In the genomic region with DNA sequence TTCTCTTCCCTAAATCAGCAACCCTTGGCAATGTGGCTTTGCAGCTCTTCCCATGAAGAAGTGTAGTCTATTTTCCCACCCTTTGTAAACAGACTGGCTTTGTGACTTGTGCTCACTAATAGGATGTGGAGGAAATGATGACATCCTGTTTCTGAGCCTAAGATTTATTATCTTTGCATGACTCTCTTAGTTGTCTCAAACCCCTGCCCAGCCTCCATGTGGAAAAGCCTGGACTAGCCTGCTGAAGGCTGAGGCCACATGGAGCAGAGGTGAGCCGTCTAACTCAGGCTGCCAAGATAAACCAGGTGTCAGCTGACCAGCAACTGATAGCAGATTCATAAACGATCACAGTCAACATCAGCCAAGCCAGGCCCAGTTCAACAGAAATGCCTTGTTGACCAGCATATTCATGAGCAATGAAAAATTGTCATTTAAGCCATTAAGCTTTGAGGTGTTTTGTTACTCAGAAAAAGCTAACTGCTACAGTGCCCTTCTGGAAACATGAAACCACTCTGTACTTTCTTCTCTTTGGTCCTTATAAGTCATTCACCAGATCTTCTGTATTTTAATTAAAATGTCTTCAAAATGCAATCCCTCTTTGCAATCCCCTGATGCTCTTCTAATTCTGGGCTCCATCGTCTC, we compare ENCODE assay signal across 16 cellular contexts.
DNase-seq lines count a peak whose midpoint lies in the region; ATAC-seq and TF ChIP-seq lines count a peak whose summit lies in the region.
"Had no signal": no experiment of that assay in that cellular context is flagged by ENCODE, and none has a peak within 500 bp of the region (broad histone marks: within the 10 kb centered on the region; RNA-seq: fewer than 3 reads in every experiment).

No MANE protein-coding gene starts in this region.

- H3K36me3 ChIP-seq in BE2C (no peaks in the 10 kb centered on the region), brain microvascular endothelial cell (replicated peaks) (no peaks in the 10 kb centered on the region), testis (ENCODE audit: low read depth, missing control alignments) (no peaks in the 10 kb centered on the region), spleen (no peaks in the 10 kb centered on the region)
- H3K36me3 ChIP-seq: gastrocnemius medialis, SJCRH30, transverse colon had no signal

- TF ChIP-seq CTCF in BE2C (IDR thresholded peaks at IDR 0.05; ENCODE audit: low read depth, low read length) (no peak), brain microvascular endothelial cell (IDR thresholded peaks at IDR 0.05; ENCODE audit: low read depth, low read length, missing control alignments) (peak; percentile 44), testis (IDR thresholded peaks at IDR 0.05) (no peak), spleen (IDR thresholded peaks at IDR 0.05 in 8 of 11, conservative IDR thresholded peaks at IDR 0.05 in 3 of 11) (no peak)

- no peak overlapping the region for H3K4me3 ChIP-seq in BE2C (ENCODE audit: low read depth, low read length)
- H3K4me3 ChIP-seq in brain microvascular endothelial cell (ENCODE audit: low read depth, low read length), result no peak overlapping the region
- no peak overlapping the region for H3K4me3 ChIP-seq in testis
- no peak overlapping the region for H3K4me3 ChIP-seq in spleen
- H3K4me3 ChIP-seq: gastrocnemius medialis, GM23338, SJCRH30, transverse colon had no signal

- H3K27me3 ChIP-seq in BE2C (no peaks in the 10 kb centered on the region), brain microvascular endothelial cell (replicated peaks) (no peaks in the 10 kb centered on the region), testis (no peaks in the 10 kb centered on the region), spleen (replicated peaks in 1 of 7) (no peaks in the 10 kb centered on the region)
- H3K27me3 ChIP-seq: gastrocnemius medialis, SJCRH30, transverse colon had no signal

- no peak for ATAC-seq in HG02970 (IDR thresholded peaks at IDR 0.05; ENCODE audit: low FRiP score, unreplicated experiment)
- ATAC-seq: gastrocnemius medialis; GM23338; naive thymus-derived CD4-positive, alpha-beta T cell had no signal

- in situ Hi-C loops in brain microvascular endothelial cell (cut with HindIII; ENCODE audit: low pct_ligation_motif_present, low sequenced_read_pairs), result no loop called here

- TF ChIP-seq POLR2A in testis (IDR thresholded peaks at IDR 0.05) (no peak), spleen (IDR thresholded peaks at IDR 0.05) (no peak)

- H3K9me3 ChIP-seq in BE2C, result no peaks in the 10 kb centered on the region
- H3K9me3 ChIP-seq in testis, result no peaks in the 10 kb centered on the region
- no peaks in the 10 kb centered on the region for H3K9me3 ChIP-seq in spleen
- H3K9me3 ChIP-seq: gastrocnemius medialis, SJCRH30, transverse colon had no signal

- H3K27ac ChIP-seq in brain microvascular endothelial cell, result peak overlapping the region; percentile 33
- no peak overlapping the region for H3K27ac ChIP-seq in testis
- no peak overlapping the region for H3K27ac ChIP-seq in spleen
- H3K27ac ChIP-seq: gastrocnemius medialis, SJCRH30, transverse colon had no signal

- no peaks in the 10 kb centered on the region; the same call in 1 of the 2 replicates for H3K4me1 ChIP-seq in BE2C
- no peaks in the 10 kb centered on the region for H3K4me1 ChIP-seq in testis
- peaks cover 3 to 29% (median 19%) of the 10 kb centered on the region in 6 donors for H3K4me1 ChIP-seq in spleen
- H3K4me1 ChIP-seq: gastrocnemius medialis, transverse colon had no signal

- peak; percentile 12 for DNase-seq in BE2C
- DNase-seq in HuH-7 (ENCODE audit: low spot score), result peak; percentile 22
- DNase-seq in brain microvascular endothelial cell, result peak; percentile 77
- DNase-seq in kidney tubule cell (ENCODE audit: low spot score), result peak; percentile 71
- DNase-seq in testis, result no peak
- DNase-seq in spleen, result no peak
- DNase-seq in stimulated activated CD8-positive, alpha-beta memory T cell treated with anti-CD3 and anti-CD28 coated beads, Interleukin-4, amount 100 ng/mL, for 48 hours, result no peak
- DNase-seq: anterior cingulate cortex; gastrocnemius medialis; naive thymus-derived CD4-positive, alpha-beta T cell; NCI-H187 treated with DMSO at 0.1 percent for 48 hours; stimulated activated CD4-positive, alpha-beta T cell treated with anti-CD3 and anti-CD28 coated beads, Interleukin-4, amount 100 ng/mL, for 4 hours; transverse colon had no signal

- WGBS in testis, 2 donors, result 60% methylated on average over 3 of the region's 3 CpGs
- 30 to 45% (median 37%) methylated on average over 3 of the region's 3 CpGs for WGBS in spleen, 5 donors

- intact Hi-C loops in testis (cut with DNase I; ENCODE audit: low total_unique reads) (no loop called here), spleen (cut with DNase I; ENCODE audit: low total_unique reads) (no loop called here)

Comparison
In these comparisons a context has a peak if more than half of its experiments do, and no peak if none do; other contexts are left out.
1. DNase-seq: peak in BE2C (single experiment), HuH-7 (single experiment), brain microvascular endothelial cell (single experiment) and kidney tubule cell (single experiment); none in testis (single experiment), spleen (single experiment) and stimulated activated CD8-positive, alpha-beta memory T cell treated with anti-CD3 and anti-CD28 coated beads, Interleukin-4, amount 100 ng/mL, for 48 hours (single experiment).